Comparison of ENCODE assay signal across 17 cellular contexts in genomic region chr15:99303881-99304280, GRCh38.
"Had no signal": no experiment of that assay in that cellular context is flagged by ENCODE, and none has a peak within 500 bp of the region (broad histone marks: within the 10 kb centered on the region; RNA-seq: fewer than 3 reads in every experiment).

No MANE protein-coding gene starts in this region.

- H3K9me3 ChIP-seq: breast epithelium, esophagus squamous epithelium, mucosa of descending colon had no signal

- H3K27ac ChIP-seq: breast epithelium, esophagus squamous epithelium had no signal

- DNase-seq: activated CD4-positive, alpha-beta T cell treated with anti-CD3 and anti-CD28 coated beads for 4 hours; activated CD8-positive, alpha-beta memory T cell treated with anti-CD3 and anti-CD28 coated beads, Interleukin-2, amount 50 U/mL, for 4 hours; activated CD8-positive, alpha-beta T cell treated with anti-CD3 and anti-CD28 coated beads for 36 hours; activated T-cell treated with anti-CD3 and anti-CD28 coated beads, Interleukin-2, amount 50 U/mL, for 72 hours; aorta; esophagus squamous epithelium; foreskin fibroblast; head of caudate nucleus; left cardiac atrium; mammary epithelial cell; mucosa of descending colon; natural killer cell; occipital lobe; stimulated activated CD4-positive, alpha-beta T cell treated with anti-CD3 and anti-CD28 coated beads, Interleukin-15, amount 100 ng/mL, for 24 hours; stimulated activated CD4-positive, alpha-beta T cell treated with anti-CD3 and anti-CD28 coated beads, Interleukin-4, amount 100 ng/mL, for 4 hours; stimulated activated naive CD8-positive, alpha-beta T cell treated with anti-CD3 and anti-CD28 coated beads, Interleukin-15, amount 100 ng/mL, for 72 hours had no signal

- H3K4me3 ChIP-seq: breast epithelium, esophagus squamous epithelium, mucosa of descending colon had no signal

- H3K36me3 ChIP-seq: breast epithelium, esophagus squamous epithelium had no signal

- ATAC-seq: activated CD8-positive, alpha-beta T cell treated with anti-CD3 and anti-CD28 coated beads for 36 hours; activated T-cell treated with anti-CD3 and anti-CD28 coated beads, Interleukin-2, amount 50 U/mL, for 72 hours; left cardiac atrium; mucosa of descending colon; natural killer cell; stimulated activated naive CD8-positive, alpha-beta T cell treated with anti-CD3 and anti-CD28 coated beads, Interleukin-15, amount 100 ng/mL, for 72 hours had no signal

- H3K4me1 ChIP-seq: breast epithelium had no signal

- H3K27me3 ChIP-seq: breast epithelium, esophagus squamous epithelium had no signal
